In the genomic region with DNA sequence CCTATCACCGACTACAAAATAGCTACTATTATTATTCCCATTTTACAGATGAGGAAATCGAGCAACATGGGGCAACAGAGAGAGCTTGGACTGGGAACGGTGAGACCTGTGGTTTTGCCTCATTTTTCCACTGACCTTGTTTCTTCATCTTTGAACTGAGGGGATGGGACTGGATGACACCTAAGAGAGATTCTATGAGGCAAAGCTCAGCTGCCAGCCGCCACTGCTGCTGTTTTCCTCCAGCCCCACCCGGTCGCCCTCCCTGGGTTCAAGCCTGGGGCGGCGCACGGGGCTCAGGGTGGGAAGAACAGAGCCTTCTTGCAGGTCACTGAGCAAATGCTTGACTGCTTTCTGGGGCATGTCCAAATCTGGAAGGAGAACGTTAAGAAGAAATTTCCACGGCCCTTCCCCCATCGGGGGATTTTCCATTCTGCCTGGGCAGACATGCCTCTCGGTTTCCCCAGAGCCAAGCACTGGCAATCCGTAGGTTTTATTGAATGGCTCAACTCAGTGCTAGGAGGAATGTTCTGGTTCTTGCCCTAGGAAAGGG, we compare ENCODE assay signal across 12 cellular contexts. TPM values are rescaled to one million over a fixed set of nuclear protein-coding genes. Genes with fewer than 3 reads are reported as not detected.
DNase-seq lines count a peak whose midpoint lies in the region; ATAC-seq and TF ChIP-seq lines count a peak whose summit lies in the region.
"Had no signal": no experiment of that assay in that cellular context is flagged by ENCODE, and none has a peak within 500 bp of the region (broad histone marks: within the 10 kb centered on the region; RNA-seq: fewer than 3 reads in every experiment).

No MANE protein-coding gene starts in this region.

- H3K4me3 Mint-ChIP-seq in activated naive CD4-positive, alpha-beta T cell treated with anti-CD3 and anti-CD28 coated beads, Interleukin-2, amount 50 U/mL, for 24 hours: no peak overlapping the region
- peak overlapping the region in 1 of 3 donors; percentile 40 for H3K4me3 Mint-ChIP-seq in T-cell
- H3K4me3 Mint-ChIP-seq in glutamatergic neuron (ENCODE audit: unreplicated experiment): no peak overlapping the region
- H3K4me3 Mint-ChIP-seq in stimulated activated memory B cell treated with anti-CD40 and anti-IgM and Interleukin-4, amounts not matched to agents 10 μg/mL and 1 μg/mL and 100 μg/mL, for 72 hours: no peak overlapping the region

- peak overlapping the region; percentile 88 for H3K27ac Mint-ChIP-seq in activated naive CD4-positive, alpha-beta T cell treated with anti-CD3 and anti-CD28 coated beads, Interleukin-2, amount 50 U/mL, for 24 hours
- H3K27ac Mint-ChIP-seq in T-cell (peak overlapping the region; percentile 72 to 74), glutamatergic neuron (ENCODE audit: unreplicated experiment) (peak overlapping the region; percentile 34)
- peak overlapping the region; percentile 21 for H3K27ac Mint-ChIP-seq in stimulated activated memory B cell treated with anti-CD40 and anti-IgM and Interleukin-4, amounts not matched to agents 10 μg/mL and 1 μg/mL and 100 μg/mL, for 72 hours

- no peaks in the 10 kb centered on the region for H3K9me3 Mint-ChIP-seq in activated naive CD4-positive, alpha-beta T cell treated with anti-CD3 and anti-CD28 coated beads, Interleukin-2, amount 50 U/mL, for 24 hours
- no peaks in the 10 kb centered on the region for H3K9me3 Mint-ChIP-seq in T-cell
- H3K9me3 Mint-ChIP-seq in glutamatergic neuron (ENCODE audit: unreplicated experiment): no peaks in the 10 kb centered on the region
- no peaks in the 10 kb centered on the region for H3K9me3 Mint-ChIP-seq in stimulated activated memory B cell treated with anti-CD40 and anti-IgM and Interleukin-4, amounts not matched to agents 10 μg/mL and 1 μg/mL and 100 μg/mL, for 72 hours
- H3K9me3 Mint-ChIP-seq: activated T-cell treated with anti-CD3 and anti-CD28 coated beads, Interleukin-2, amount 50 U/mL, for 72 hours; natural killer cell had no signal

- DNase-seq in activated naive CD4-positive, alpha-beta T cell treated with Interleukin-2 at 50 U/mL for 16 hours: no peak
- DNase-seq in T-cell (no peak), glutamatergic neuron (no peak), NCI-H1930 (lab: John Stamatoyannopoulos, UW) (no peak), NCI-H345 (lab: John Stamatoyannopoulos, UW) (no peak)
- DNase-seq: natural killer cell, NCI-H2081 treated with DMSO at 0.1 percent for 48 hours, T-helper 9 cell had no signal

- ATAC-seq in T-cell (replicated peaks in 1 of 4) (no peak), GM21717 (IDR thresholded peaks at IDR 0.05; ENCODE audit: unreplicated experiment) (no peak)
- ATAC-seq in stimulated activated memory B cell treated with anti-CD40 and anti-IgM and Interleukin-4, amounts not matched to agents 10 μg/mL and 1 μg/mL and 100 μg/mL, for 72 hours: peak; percentile 43

- H3K36me3 Mint-ChIP-seq in activated naive CD4-positive, alpha-beta T cell treated with anti-CD3 and anti-CD28 coated beads, Interleukin-2, amount 50 U/mL, for 24 hours: no peaks in the 10 kb centered on the region
- H3K36me3 Mint-ChIP-seq in T-cell (no peaks in the 10 kb centered on the region), glutamatergic neuron (ENCODE audit: unreplicated experiment) (peaks cover 5% of the 10 kb centered on the region)
- H3K36me3 Mint-ChIP-seq in stimulated activated memory B cell treated with anti-CD40 and anti-IgM and Interleukin-4, amounts not matched to agents 10 μg/mL and 1 μg/mL and 100 μg/mL, for 72 hours: no peaks in the 10 kb centered on the region
- H3K36me3 Mint-ChIP-seq: natural killer cell had no signal

- POLR2A ChIA-PET in T-cell (lab: Charles Lee): interaction anchor here in 1 of 2 donors (1.0 kb wide), 1 partner anchor 11 kb away, joined by 5 read pairs; no protein-coding TSS in a partner anchor

- peaks cover 44% of the 10 kb centered on the region for H3K4me1 Mint-ChIP-seq in activated naive CD4-positive, alpha-beta T cell treated with anti-CD3 and anti-CD28 coated beads, Interleukin-2, amount 50 U/mL, for 24 hours
- H3K4me1 Mint-ChIP-seq in T-cell (peaks cover 34 to 42% (median 41%) of the 10 kb centered on the region in 3 donors), glutamatergic neuron (ENCODE audit: low read depth, unreplicated experiment) (no peaks in the 10 kb centered on the region)
- peaks cover 34% of the 10 kb centered on the region for H3K4me1 Mint-ChIP-seq in stimulated activated memory B cell treated with anti-CD40 and anti-IgM and Interleukin-4, amounts not matched to agents 10 μg/mL and 1 μg/mL and 100 μg/mL, for 72 hours

- H3K27me3 Mint-ChIP-seq in activated naive CD4-positive, alpha-beta T cell treated with anti-CD3 and anti-CD28 coated beads, Interleukin-2, amount 50 U/mL, for 24 hours: no peaks in the 10 kb centered on the region
- no peaks in the 10 kb centered on the region for H3K27me3 Mint-ChIP-seq in T-cell
- peaks cover 4% of the 10 kb centered on the region for H3K27me3 Mint-ChIP-seq in glutamatergic neuron (ENCODE audit: unreplicated experiment)
- H3K27me3 Mint-ChIP-seq in stimulated activated memory B cell treated with anti-CD40 and anti-IgM and Interleukin-4, amounts not matched to agents 10 μg/mL and 1 μg/mL and 100 μg/mL, for 72 hours: no peaks in the 10 kb centered on the region

- no peak for TF ChIP-seq CTCF in glutamatergic neuron (IDR thresholded peaks at IDR 0.05; ENCODE audit: partially characterized antibody, unreplicated experiment)

- CTCF ChIA-PET in T-cell (lab: Charles Lee): no interaction called here

RNA-seq across cellular contexts. Expression of gene DDIT4, which starts 12.3 kb away (rescaled TPM):
- total RNA-seq in T-cell: 100 to 1,000 TPM in 2 of 5 donors, 10 to 100 TPM in 3; 39.9 to 326 (median 52.1) TPM
- total RNA-seq in glutamatergic neuron (ENCODE audit: unreplicated experiment): 153 TPM

Comparison
In these comparisons a context has a peak if more than half of its experiments do, and no peak if none do; other contexts are left out.
1. H3K27ac Mint-ChIP-seq: peak in every context shown above with its lines; median percentile 88 in activated naive CD4-positive, alpha-beta T cell treated with anti-CD3 and anti-CD28 coated beads, Interleukin-2, amount 50 U/mL, for 24 hours; 73 in T-cell; 34 in glutamatergic neuron; 21 in stimulated activated memory B cell treated with anti-CD40 and anti-IgM and Interleukin-4, amounts not matched to agents 10 μg/mL and 1 μg/mL and 100 μg/mL, for 72 hours.